ENCODE assay signal across 15 cellular contexts in the genomic region with DNA sequence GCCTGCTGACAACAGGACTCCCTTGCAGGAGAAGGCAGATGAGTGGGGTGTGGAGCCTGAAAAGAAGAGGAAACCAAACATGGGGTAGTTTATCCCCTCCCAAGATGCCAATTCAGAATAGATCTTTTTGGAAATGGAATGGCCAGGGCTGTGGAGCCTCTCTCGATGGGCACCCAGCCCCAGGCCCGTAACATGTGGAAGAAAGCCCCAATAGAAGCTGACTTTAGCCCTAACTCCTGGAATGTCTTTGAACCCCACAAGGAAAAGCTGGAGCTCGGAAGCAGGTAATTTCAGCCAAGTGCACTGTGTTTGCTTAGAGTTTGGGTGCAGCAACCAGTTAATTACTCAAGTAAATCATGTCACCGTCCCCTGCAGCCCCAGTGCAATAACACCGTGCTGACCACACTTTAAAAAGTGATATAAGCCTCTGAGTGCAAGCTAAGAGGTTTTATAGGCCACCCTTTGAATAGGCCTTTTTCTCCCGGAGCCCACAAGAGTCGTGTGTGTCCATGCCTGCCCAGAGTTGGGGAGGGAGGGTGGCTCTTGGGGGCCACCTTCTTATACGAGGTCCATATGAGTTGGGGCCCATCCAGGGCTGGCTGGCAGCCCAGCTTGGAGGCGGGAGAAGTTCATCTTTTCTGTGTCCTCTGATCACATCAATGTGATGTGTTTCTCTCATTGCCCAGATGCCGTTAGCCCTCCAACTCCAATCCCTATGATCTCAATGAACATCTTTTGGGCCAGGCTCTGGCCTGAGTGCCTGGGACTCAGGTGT.
DNase-seq lines count a peak whose midpoint lies in the region; ATAC-seq and TF ChIP-seq lines count a peak whose summit lies in the region.
"Had no signal": no experiment of that assay in that cellular context is flagged by ENCODE, and none has a peak within 500 bp of the region (broad histone marks: within the 10 kb centered on the region; RNA-seq: fewer than 3 reads in every experiment).

No MANE protein-coding gene starts in this region.

- H3K27ac Mint-ChIP-seq in T-helper 17 cell: no peak overlapping the region
- H3K27ac Mint-ChIP-seq: CD4-positive, CD25-positive, alpha-beta regulatory T cell; H9 had no signal

- H3K36me3 ChIP-seq in SJCRH30 (no peaks in the 10 kb centered on the region), hepatocyte (replicated peaks; ENCODE audit: insufficient read depth, low read depth) (no peaks in the 10 kb centered on the region), mucosa of descending colon (ENCODE audit: low read depth) (no peaks in the 10 kb centered on the region), upper lobe of right lung (no peaks in the 10 kb centered on the region)
- H3K36me3 ChIP-seq: BLaER1 treated with 17β-estradiol and CSF1 and Interleukin-3, amounts not matched to agents 10 nM and 100 nM had no signal

- H3K4me3 ChIP-seq in SJCRH30 (no peak overlapping the region), hepatocyte (no peak overlapping the region), mucosa of descending colon (no peak overlapping the region), upper lobe of right lung (no peak overlapping the region)
- H3K4me3 ChIP-seq: BLaER1 treated with 17β-estradiol and CSF1 and Interleukin-3, amounts not matched to agents 10 nM and 100 nM; GM12878; GM23248 had no signal

- no peak overlapping the region for H3K4me3 Mint-ChIP-seq in T-helper 17 cell
- H3K4me3 Mint-ChIP-seq: CD4-positive, CD25-positive, alpha-beta regulatory T cell; H9 had no signal

- ATAC-seq in mucosa of descending colon (peak; percentile 52), upper lobe of right lung (no peak), T-helper 17 cell (no peak)
- ATAC-seq: GM12878, HepG2 had no signal

- H3K4me1 Mint-ChIP-seq in T-helper 17 cell: peaks cover 2% of the 10 kb centered on the region
- H3K4me1 Mint-ChIP-seq: CD4-positive, CD25-positive, alpha-beta regulatory T cell had no signal

- no peaks in the 10 kb centered on the region for H3K9me3 ChIP-seq in SJCRH30 (replicated peaks)
- no peaks in the 10 kb centered on the region for H3K9me3 ChIP-seq in hepatocyte (ENCODE audit: low read depth)
- no peaks in the 10 kb centered on the region for H3K9me3 ChIP-seq in mucosa of descending colon
- H3K9me3 ChIP-seq in upper lobe of right lung: no peaks in the 10 kb centered on the region
- no peaks in the 10 kb centered on the region for H3K9me3 ChIP-seq in T-helper 17 cell (ENCODE audit: control insufficient read depth, low read length, poor library complexity, severe bottlenecking)
- H3K9me3 ChIP-seq: BLaER1 treated with 17β-estradiol and CSF1 and Interleukin-3, amounts not matched to agents 10 nM and 100 nM had no signal

- H3K9me2 ChIP-seq in hepatocyte (replicated peaks; ENCODE audit: insufficient read depth): no peaks in the 10 kb centered on the region

- intact Hi-C loops in mucosa of descending colon (cut with DNase I, micrococcal nuclease) (no loop called here), upper lobe of right lung (cut with DNase I) (no loop called here)

- DNase-seq in SJCRH30: no peak
- no peak for DNase-seq in hepatocyte (ENCODE audit: low spot score)
- DNase-seq in mucosa of descending colon: no peak
- peak; percentile 30 for DNase-seq in upper lobe of right lung
- no peak for DNase-seq in T-helper 1 cell
- no peak for DNase-seq in T-helper 17 cell
- DNase-seq in stimulated activated CD4-positive, alpha-beta T cell treated with anti-CD3 and anti-CD28 coated beads, Interleukin-4, amount 100 ng/mL, for 1 hour: no peak
- DNase-seq: ACHN; CD4-positive, CD25-positive, alpha-beta regulatory T cell; DMS79; GM23248; H9 had no signal

- peaks cover 40% of the 10 kb centered on the region for H3K27me3 Mint-ChIP-seq in T-helper 17 cell
- H3K27me3 Mint-ChIP-seq: CD4-positive, CD25-positive, alpha-beta regulatory T cell had no signal

- H3K27me3 ChIP-seq in SJCRH30 (no peaks in the 10 kb centered on the region), hepatocyte (no peaks in the 10 kb centered on the region), upper lobe of right lung (no peaks in the 10 kb centered on the region)
- H3K27me3 ChIP-seq: BLaER1 treated with 17β-estradiol and CSF1 and Interleukin-3, amounts not matched to agents 10 nM and 100 nM had no signal

- no peak overlapping the region for H2AFZ ChIP-seq in hepatocyte
- H2AFZ ChIP-seq: GM23248 had no signal

- H3K27ac ChIP-seq in SJCRH30 (peak overlapping the region; percentile 65), hepatocyte (peak overlapping the region; percentile 25), upper lobe of right lung (no peak overlapping the region)
- H3K27ac ChIP-seq: BLaER1 treated with 17β-estradiol and CSF1 and Interleukin-3, amounts not matched to agents 10 nM and 100 nM; GM23248 had no signal

- TF ChIP-seq CTCF in hepatocyte (IDR thresholded peaks at IDR 0.05; ENCODE audit: poor library complexity) (no peak), mucosa of descending colon (IDR thresholded peaks at IDR 0.05) (no peak), upper lobe of right lung (IDR thresholded peaks at IDR 0.05) (no peak)

- H3K36me3 Mint-ChIP-seq in T-helper 17 cell (ENCODE audit: low read depth): no peaks in the 10 kb centered on the region
- H3K36me3 Mint-ChIP-seq: CD4-positive, CD25-positive, alpha-beta regulatory T cell had no signal

- H3K79me2 ChIP-seq in hepatocyte: no peaks in the 10 kb centered on the region

- no peak overlapping the region for H3K4me2 ChIP-seq in hepatocyte

- no peaks in the 10 kb centered on the region for H4K20me1 ChIP-seq in hepatocyte (ENCODE audit: insufficient read depth, poor library complexity, severe bottlenecking)
- H4K20me1 ChIP-seq: BLaER1 treated with 17β-estradiol and CSF1 and Interleukin-3, amounts not matched to agents 10 nM and 100 nM had no signal

- WGBS in hepatocyte (ENCODE audit: low lambda C conversion rate, missing lambda C conversion rate): 61% methylated on average over 10 of the region's 10 CpGs

- H3K4me1 ChIP-seq in SJCRH30: peaks cover 32% of the 10 kb centered on the region
- peaks cover 14% of the 10 kb centered on the region for H3K4me1 ChIP-seq in hepatocyte (ENCODE audit: insufficient read depth)
- peaks cover 7% of the 10 kb centered on the region for H3K4me1 ChIP-seq in mucosa of descending colon (ENCODE audit: low read depth)
- H3K4me1 ChIP-seq in upper lobe of right lung: no peaks in the 10 kb centered on the region
